24 cellular contexts compared by ENCODE assay signal in the genomic region with DNA sequence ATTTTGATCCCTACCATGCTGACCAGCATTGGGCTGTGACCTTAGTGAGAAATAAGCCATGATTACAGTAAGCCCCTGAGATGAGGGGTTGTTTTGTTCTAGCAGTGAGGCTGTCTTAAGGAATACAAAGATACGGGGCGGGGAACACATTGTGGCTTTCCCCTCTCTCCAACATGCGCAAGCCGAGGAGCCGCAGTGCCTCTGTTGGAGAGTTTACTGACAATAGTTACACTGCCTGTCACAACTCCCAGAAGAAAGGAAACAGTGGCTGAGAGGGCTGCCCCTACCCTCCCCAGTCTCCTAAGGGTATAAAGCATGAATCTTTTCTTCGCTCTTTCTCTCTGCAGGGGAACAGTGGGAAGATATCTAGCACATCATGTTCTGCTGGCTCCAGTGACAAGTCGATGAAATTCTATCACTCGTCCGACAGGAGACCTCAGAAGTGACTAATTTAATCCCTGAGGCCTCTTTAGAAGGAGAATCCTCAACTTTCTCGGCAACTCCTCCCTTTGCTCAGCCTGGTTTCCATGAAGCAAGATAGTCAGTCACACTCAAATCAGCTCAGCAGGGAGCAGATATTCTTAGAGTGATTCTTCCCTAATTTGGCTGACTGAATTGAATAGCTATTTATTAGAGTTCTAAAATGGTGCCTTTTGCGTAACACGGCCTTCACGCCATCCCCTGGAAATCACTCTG.
DNase-seq lines count a peak whose midpoint lies in the region; ATAC-seq, FAIRE-seq and TF ChIP-seq lines count a peak whose summit lies in the region.
"Had no signal": no experiment of that assay in that cellular context is flagged by ENCODE, and none has a peak within 500 bp of the region (broad histone marks: within the 10 kb centered on the region; RNA-seq: fewer than 3 reads in every experiment).

No MANE protein-coding gene starts in this region.

- H2BK12ac ChIP-seq in trophoblast cell (ENCODE audit: low read length), result no peak overlapping the region

- TF ChIP-seq POLR2A in K562 (conservative IDR thresholded peaks at IDR 0.05) (no peak), suprapubic skin (IDR thresholded peaks at IDR 0.05) (no peak), body of pancreas (IDR thresholded peaks at IDR 0.05) (no peak)

- TF ChIP-seq RAD21 in K562 (CRISPR knock-in tag; conservative IDR thresholded peaks at IDR 0.05 in 1 of 2, IDR thresholded peaks at IDR 0.05 in 1 of 2), result no peak

- H3K18ac ChIP-seq in trophoblast cell (ENCODE audit: low read length), result no peak overlapping the region

- DNase-seq in HFFc6 (peak; percentile 12), K562 (ENCODE audit: extremely low read depth in 1 of 4, low spot score in 3 of 4) (no peak), myocyte (ENCODE audit: low read depth) (peak; percentile 57), suprapubic skin (ENCODE audit: low spot score in 2 of 2) (no peak), body of pancreas (no peak), trophoblast cell (no peak), D721Med (ENCODE audit: insufficient read length, low spot score) (no peak)
- DNase-seq: activated CD4-positive, alpha-beta T cell treated with anti-CD3 and anti-CD28 coated beads for 36 hours; activated CD8-positive, alpha-beta memory T cell treated with anti-CD3 and anti-CD28 coated beads, Interleukin-2, amount 10 ng/mL, durations not matched to agents 7 days and 5 days; CD4-positive, alpha-beta memory T cell; cortex of kidney; heart right ventricle; Kasumi-1; left cardiac atrium; naive B cell; NCI-H1092; NCI-H2029; NCI-H226; PC-3; SHP77 treated with DMSO at 0.1 percent for 48 hours had no signal

- H3K4me3 ChIP-seq in K562, result no peak overlapping the region
- H3K4me3 ChIP-seq in suprapubic skin, result no peak overlapping the region
- H3K4me3 ChIP-seq in body of pancreas, result no peak overlapping the region
- H3K4me3 ChIP-seq in trophoblast cell (ENCODE audit: low read depth, low read length), result no peak overlapping the region
- H3K4me3 ChIP-seq: heart right ventricle had no signal

- POLR2A ChIA-PET in K562 (lab: Yijun Ruan, JAX), result no interaction called here

- no peaks in the 10 kb centered on the region for H3K9me3 ChIP-seq in K562 (replicated peaks; ENCODE audit: control insufficient read depth, insufficient read depth, low read depth, low read length)
- H3K9me3 ChIP-seq in suprapubic skin, result no peaks in the 10 kb centered on the region
- H3K9me3 ChIP-seq in body of pancreas, result peaks cover 0 to 6% (median 0%) of the 10 kb centered on the region in 3 donors
- no peaks in the 10 kb centered on the region for H3K9me3 ChIP-seq in trophoblast cell (ENCODE audit: insufficient read depth, low read depth, low read length)

- no peak overlapping the region for H3K4me3 Mint-ChIP-seq in HFFc6
- H3K4me3 Mint-ChIP-seq: activated CD4-positive, alpha-beta T cell treated with anti-CD3 and anti-CD28 coated beads for 36 hours; activated CD8-positive, alpha-beta memory T cell treated with anti-CD3 and anti-CD28 coated beads, Interleukin-2, amount 10 ng/mL, durations not matched to agents 7 days and 5 days; activated naive CD8-positive, alpha-beta T cell; CD4-positive, alpha-beta memory T cell; memory B cell had no signal

- H4K12ac ChIP-seq in trophoblast cell (ENCODE audit: low read depth, low read length), result no peak overlapping the region

- no peak overlapping the region for H3K23ac ChIP-seq in trophoblast cell (ENCODE audit: low read length)

- no peak overlapping the region for H3K14ac ChIP-seq in trophoblast cell (ENCODE audit: low read length)

- in situ Hi-C loops in K562 (cut with MboI), result no loop called here

- H3K9me3 Mint-ChIP-seq in HFFc6, result no peaks in the 10 kb centered on the region; the same call in 1 of the 2 replicates
- H3K9me3 Mint-ChIP-seq: memory B cell had no signal

- no peak overlapping the region; the same call in 1 of the 2 replicates for H3K27ac Mint-ChIP-seq in HFFc6
- H3K27ac Mint-ChIP-seq: activated CD4-positive, alpha-beta T cell treated with anti-CD3 and anti-CD28 coated beads for 36 hours; activated CD8-positive, alpha-beta memory T cell treated with anti-CD3 and anti-CD28 coated beads, Interleukin-2, amount 10 ng/mL, durations not matched to agents 7 days and 5 days; activated naive CD8-positive, alpha-beta T cell; memory B cell; naive B cell had no signal

- H2BK5ac ChIP-seq in trophoblast cell (ENCODE audit: low read depth, low read length, poor library complexity), result no peak overlapping the region

- no peak overlapping the region for H2AK5ac ChIP-seq in trophoblast cell (ENCODE audit: low read length)

- H4K20me1 ChIP-seq in K562 (replicated peaks; ENCODE audit: control insufficient read depth, insufficient read depth, low read length), result no peaks in the 10 kb centered on the region

- H2AFZ ChIP-seq in K562 (ENCODE audit: low read depth, low read length), result peak overlapping the region; percentile 75
- no peak overlapping the region for H2AFZ ChIP-seq in trophoblast cell (ENCODE audit: insufficient read depth, low read length, poor library complexity)

- TF ChIP-seq CTCF in HFFc6 (IDR thresholded peaks at IDR 0.05), result no peak
- no peak for TF ChIP-seq CTCF in K562 (IDR thresholded peaks at IDR 0.05 in 2 of 3, conservative IDR thresholded peaks at IDR 0.05 in 1 of 3; ENCODE audit: insufficient read depth in 2 of 3, low read depth in 1 of 3, low read length in 3 of 3)
- no peak for TF ChIP-seq CTCF in suprapubic skin (IDR thresholded peaks at IDR 0.05)
- no peak for TF ChIP-seq CTCF in body of pancreas (IDR thresholded peaks at IDR 0.05)
- no peak for TF ChIP-seq CTCF in D721Med (IDR thresholded peaks at IDR 0.05; ENCODE audit: insufficient read depth, missing control alignments)

- H3K79me2 ChIP-seq in K562 (ENCODE audit: control insufficient read depth, insufficient read depth, low read length) (no peaks in the 10 kb centered on the region), trophoblast cell (ENCODE audit: control insufficient read depth, insufficient read depth, low read length, poor library complexity) (no peaks in the 10 kb centered on the region)

- H3K27ac ChIP-seq in K562 (ENCODE audit: extremely low read depth, low read depth, low read length), result no peak overlapping the region
- peak overlapping the region; percentile 20 for H3K27ac ChIP-seq in suprapubic skin
- H3K27ac ChIP-seq in body of pancreas, result no peak overlapping the region
- no peak overlapping the region for H3K27ac ChIP-seq in trophoblast cell (ENCODE audit: low read depth, low read length)
- H3K27ac ChIP-seq: heart right ventricle had no signal

- 60% methylated on average over 11 of the region's 13 CpGs for WGBS in K562 (ENCODE audit: insufficient coverage, low coverage, missing lambda C conversion rate)
- WGBS in suprapubic skin, result 83% methylated on average over 13 of the region's 13 CpGs
- 84 to 90% methylated on average over 13 of the region's 13 CpGs for WGBS in body of pancreas, 2 donors
- no CpG with 5 or more reads among the region's 13 CpGs for WGBS in trophoblast cell (ENCODE audit: extremely low coverage, insufficient coverage, insufficient read length)

- H3K79me1 ChIP-seq in trophoblast cell (ENCODE audit: low read length), result no peaks in the 10 kb centered on the region

- peak; percentile 37 for FAIRE-seq in K562 (lab: Jason Lieb, UNC)
- FAIRE-seq in D721Med (lab: Jason Lieb, UNC), result no peak

- peak; percentile 26; the same call in 2 of the 3 replicates for ATAC-seq in K562
- ATAC-seq in GM18498 (IDR thresholded peaks at IDR 0.05; ENCODE audit: unreplicated experiment), result no peak
- ATAC-seq in body of pancreas, result no peak
- ATAC-seq: activated CD4-positive, alpha-beta T cell treated with anti-CD3 and anti-CD28 coated beads for 36 hours; activated CD8-positive, alpha-beta memory T cell treated with anti-CD3 and anti-CD28 coated beads, Interleukin-2, amount 10 ng/mL, durations not matched to agents 7 days and 5 days; heart right ventricle; left cardiac atrium; PC-3; sciatic nerve had no signal

- no peak overlapping the region for H4K91ac ChIP-seq in trophoblast cell (ENCODE audit: low read depth, low read length)

- H3K4me2 ChIP-seq in K562 (ENCODE audit: insufficient read depth, low read length) (peak overlapping the region; percentile 28), trophoblast cell (ENCODE audit: low read length) (no peak overlapping the region)

- H3K27me3 ChIP-seq in K562 (ENCODE audit: control insufficient read depth in 2 of 2, insufficient read depth in 2 of 2, low read length in 2 of 2), result no peaks in the 10 kb centered on the region
- H3K27me3 ChIP-seq in suprapubic skin, result no peaks in the 10 kb centered on the region
- H3K27me3 ChIP-seq in body of pancreas, result no peaks in the 10 kb centered on the region
- H3K27me3 ChIP-seq in trophoblast cell (ENCODE audit: insufficient read depth, low read length), result no peaks in the 10 kb centered on the region
- H3K27me3 ChIP-seq: heart right ventricle had no signal

- CTCF ChIA-PET in K562 (lab: Yijun Ruan, JAX; ENCODE audit: low intra/inter-chr PET ratio), result no interaction called here

- H3K4ac ChIP-seq in trophoblast cell (ENCODE audit: low read depth, low read length), result no peak overlapping the region

- H3K9ac ChIP-seq in K562 (ENCODE audit: insufficient read depth in 1 of 2, low read depth in 2 of 2, low read length in 2 of 2) (peak overlapping the region in 1 of 2 experiments; percentile 39; a peak in 1 of 4 replicates), trophoblast cell (ENCODE audit: low read length) (no peak overlapping the region)

- no TSS peak for BruUV-seq in K562 (replicated peaks; lab: Mats Ljungman, UMichigan)

- intact Hi-C loops in K562 (cut with micrococcal nuclease), result no loop called here
- intact Hi-C loops in body of pancreas (cut with DNase I), result no loop called here

- H3K36me3 Mint-ChIP-seq in HFFc6 (ENCODE audit: low read depth), result no peaks in the 10 kb centered on the region
- H3K36me3 Mint-ChIP-seq: activated CD8-positive, alpha-beta memory T cell treated with anti-CD3 and anti-CD28 coated beads, Interleukin-2, amount 10 ng/mL, durations not matched to agents 7 days and 5 days; activated naive CD8-positive, alpha-beta T cell; memory B cell had no signal

- H3K9me1 ChIP-seq in K562 (ENCODE audit: control insufficient read depth, insufficient read depth, low read length), result no peaks in the 10 kb centered on the region

- peaks cover 3 to 24% of the 10 kb centered on the region in 2 experiments; a peak in 4 of 5 replicates for H3K4me1 ChIP-seq in K562 (replicated peaks in 1 of 2; ENCODE audit: control insufficient read depth in 2 of 2, insufficient read depth in 2 of 2, low read length in 2 of 2)
- no peaks in the 10 kb centered on the region for H3K4me1 ChIP-seq in suprapubic skin
- H3K4me1 ChIP-seq in body of pancreas, result no peaks in the 10 kb centered on the region
- no peaks in the 10 kb centered on the region for H3K4me1 ChIP-seq in trophoblast cell (ENCODE audit: control insufficient read depth in 1 of 2, insufficient read depth in 2 of 2, low read length in 2 of 2)
- H3K4me1 ChIP-seq: heart right ventricle had no signal

- TF ChIP-seq EP300 in K562 (IDR thresholded peaks at IDR 0.05; ENCODE audit: low read length) (no peak), suprapubic skin (IDR thresholded peaks at IDR 0.05) (no peak)

- no peak overlapping the region for H4K8ac ChIP-seq in trophoblast cell (ENCODE audit: low read depth, low read length)

- H3K4me1 Mint-ChIP-seq in HFFc6 (ENCODE audit: low read depth), result peaks cover 6% of the 10 kb centered on the region; the same call in 1 of the 2 replicates
- H3K4me1 Mint-ChIP-seq: activated CD8-positive, alpha-beta memory T cell treated with anti-CD3 and anti-CD28 coated beads, Interleukin-2, amount 10 ng/mL, durations not matched to agents 7 days and 5 days; memory B cell had no signal

- H2BK120ac ChIP-seq in trophoblast cell (ENCODE audit: insufficient read depth, low read length, poor library complexity), result no peak overlapping the region

- H3K27me3 Mint-ChIP-seq in HFFc6 (ENCODE audit: insufficient read depth), result peaks cover 15% of the 10 kb centered on the region
- H3K27me3 Mint-ChIP-seq: activated CD4-positive, alpha-beta T cell treated with anti-CD3 and anti-CD28 coated beads for 36 hours; activated naive CD8-positive, alpha-beta T cell had no signal

- H3K36me3 ChIP-seq in K562 (ENCODE audit: control insufficient read depth, insufficient read depth, low read length) (no peaks in the 10 kb centered on the region), suprapubic skin (no peaks in the 10 kb centered on the region), body of pancreas (replicated peaks in 1 of 2; ENCODE audit: insufficient read depth in 1 of 2, low read depth in 2 of 2) (no peaks in the 10 kb centered on the region), trophoblast cell (ENCODE audit: control insufficient read depth in 1 of 2, insufficient read depth in 2 of 2, low read length in 2 of 2) (no peaks in the 10 kb centered on the region)
- H3K36me3 ChIP-seq: heart right ventricle had no signal

Comparison
In these comparisons a context has a peak if more than half of its experiments do, and no peak if none do; other contexts are left out.
1. DNase-seq: peak in HFFc6 (single experiment) and myocyte (single experiment); none in K562 (0 of 4), suprapubic skin (0 of 2), body of pancreas (0 of 4), trophoblast cell (0 of 2) and D721Med (single experiment).